ENCODE assay signal across 9 cellular contexts in genomic region chr17:31052187-31052889, GRCh38. TPM values are rescaled to one million over a fixed set of nuclear protein-coding genes. Genes with fewer than 3 reads are reported as not detected.
DNase-seq lines count a peak whose midpoint lies in the region; ATAC-seq and TF ChIP-seq lines count a peak whose summit lies in the region.
"Had no signal": no experiment of that assay in that cellular context is flagged by ENCODE, and none has a peak within 500 bp of the region (broad histone marks: within the 10 kb centered on the region; RNA-seq: fewer than 3 reads in every experiment).

No MANE protein-coding gene starts in this region.

- intact Hi-C loops in left cardiac atrium (cut with DNase I) (no loop called here), thyroid gland (cut with DNase I) (no loop called here)

- DNase-seq in SKM-1 treated with dmso at 0.1 percent for 144 hours (lab: John Stamatoyannopoulos, UW; ENCODE audit: unreplicated experiment) (peak; percentile 68), SKM-1 (lab: John Stamatoyannopoulos, UW; ENCODE audit: unreplicated experiment) (no peak), UCSD-AML1 (lab: John Stamatoyannopoulos, UW; ENCODE audit: unreplicated experiment) (peak; percentile 75), left cardiac atrium (peak; percentile 62), thyroid gland (peak; percentile 4 to 11), SHP77 (lab: John Stamatoyannopoulos, UW) (no peak)
- DNase-seq: KG1 had no signal

- H3K36me3 ChIP-seq in thyroid gland, result no peaks in the 10 kb centered on the region

- H3K27me3 ChIP-seq in thyroid gland, result no peaks in the 10 kb centered on the region

- TF ChIP-seq CTCF in thyroid gland (IDR thresholded peaks at IDR 0.05), result no peak

- no peaks in the 10 kb centered on the region for H3K4me1 ChIP-seq in thyroid gland

- H3K9me3 ChIP-seq in thyroid gland, result no peaks in the 10 kb centered on the region

- no peak overlapping the region for H3K4me3 ChIP-seq in thyroid gland (replicated peaks in 1 of 3)

- no peak overlapping the region for H3K27ac ChIP-seq in thyroid gland

- ATAC-seq in left cardiac atrium, result peak; percentile 91 to 95
- ATAC-seq in HG03139 (IDR thresholded peaks at IDR 0.05; ENCODE audit: unreplicated experiment), result no peak
- no peak for ATAC-seq in GM18868 (IDR thresholded peaks at IDR 0.05; ENCODE audit: unreplicated experiment)

- no peak for TF ChIP-seq POLR2A in thyroid gland (IDR thresholded peaks at IDR 0.05)

- 73 to 86% methylated on average over 9 of the region's 9 CpGs for WGBS in thyroid gland, 2 donors

RNA-seq across cellular contexts. Expression of gene NF1, which starts 42.4 kb away (rescaled TPM):
- total RNA-seq in left cardiac atrium (10 to 100 TPM; 39.3 to 53.5 TPM), thyroid gland (100 to 1,000 TPM; 102 to 208 (median 129) TPM)

Comparison
In these comparisons a context has a peak if more than half of its experiments do, and no peak if none do; other contexts are left out.
1. DNase-seq: peak in SKM-1 treated with dmso at 0.1 percent for 144 hours (single experiment), UCSD-AML1 (single experiment), left cardiac atrium (single experiment) and thyroid gland (2 of 2); none in SKM-1 (single experiment) and SHP77 (0 of 2).
2. ATAC-seq: peak in left cardiac atrium (2 of 2); none in HG03139 (single experiment) and GM18868 (single experiment).